In genomic region chr4:70993181-70994068, GRCh38 we compare ENCODE assay signal across 1 cellular context.
TF ChIP-seq lines count a peak whose summit lies in the region.

TSS of gene DCK (plus strand) at chr4:70993649. CDS start at chr4:70993836, 187 bp downstream.

TF ChIP-seq in HepG2, 621 proteins besides CTCF, POLR2A, EP300 and RAD21 (continued from another document and continues in another):
- TF ChIP-seq, protein P1, sequence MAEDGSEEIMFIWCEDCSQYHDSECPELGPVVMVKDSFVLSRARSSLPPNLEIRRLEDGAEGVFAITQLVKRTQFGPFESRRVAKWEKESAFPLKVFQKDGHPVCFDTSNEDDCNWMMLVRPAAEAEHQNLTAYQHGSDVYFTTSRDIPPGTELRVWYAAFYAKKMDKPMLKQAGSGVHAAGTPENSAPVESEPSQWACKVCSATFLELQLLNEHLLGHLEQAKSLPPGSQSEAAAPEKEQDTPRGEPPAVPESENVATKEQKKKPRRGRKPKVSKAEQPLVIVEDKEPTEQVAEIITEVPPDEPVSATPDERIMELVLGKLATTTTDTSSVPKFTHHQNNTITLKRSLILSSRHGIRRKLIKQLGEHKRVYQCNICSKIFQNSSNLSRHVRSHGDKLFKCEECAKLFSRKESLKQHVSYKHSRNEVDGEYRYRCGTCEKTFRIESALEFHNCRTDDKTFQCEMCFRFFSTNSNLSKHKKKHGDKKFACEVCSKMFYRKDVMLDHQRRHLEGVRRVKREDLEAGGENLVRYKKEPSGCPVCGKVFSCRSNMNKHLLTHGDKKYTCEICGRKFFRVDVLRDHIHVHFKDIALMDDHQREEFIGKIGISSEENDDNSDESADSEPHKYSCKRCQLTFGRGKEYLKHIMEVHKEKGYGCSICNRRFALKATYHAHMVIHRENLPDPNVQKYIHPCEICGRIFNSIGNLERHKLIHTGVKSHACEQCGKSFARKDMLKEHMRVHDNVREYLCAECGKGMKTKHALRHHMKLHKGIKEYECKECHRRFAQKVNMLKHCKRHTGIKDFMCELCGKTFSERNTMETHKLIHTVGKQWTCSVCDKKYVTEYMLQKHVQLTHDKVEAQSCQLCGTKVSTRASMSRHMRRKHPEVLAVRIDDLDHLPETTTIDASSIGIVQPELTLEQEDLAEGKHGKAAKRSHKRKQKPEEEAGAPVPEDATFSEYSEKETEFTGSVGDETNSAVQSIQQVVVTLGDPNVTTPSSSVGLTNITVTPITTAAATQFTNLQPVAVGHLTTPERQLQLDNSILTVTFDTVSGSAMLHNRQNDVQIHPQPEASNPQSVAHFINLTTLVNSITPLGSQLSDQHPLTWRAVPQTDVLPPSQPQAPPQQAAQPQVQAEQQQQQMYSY (CRISPR knock-in tag; IDR thresholded peaks at IDR 0.05), result 0 out of 2 replicates have a peak, but pooled peaks have one; percentile 30
- TF ChIP-seq CCDC6 (CRISPR knock-in tag; IDR thresholded peaks at IDR 0.05), result peak; percentile 90; the same call in 1 of the 2 replicates
- peak; percentile 84; the same call in 1 of the 2 replicates for TF ChIP-seq TMF1 (CRISPR knock-in tag; IDR thresholded peaks at IDR 0.05; ENCODE audit: low read depth)
- TF ChIP-seq, protein P2, sequence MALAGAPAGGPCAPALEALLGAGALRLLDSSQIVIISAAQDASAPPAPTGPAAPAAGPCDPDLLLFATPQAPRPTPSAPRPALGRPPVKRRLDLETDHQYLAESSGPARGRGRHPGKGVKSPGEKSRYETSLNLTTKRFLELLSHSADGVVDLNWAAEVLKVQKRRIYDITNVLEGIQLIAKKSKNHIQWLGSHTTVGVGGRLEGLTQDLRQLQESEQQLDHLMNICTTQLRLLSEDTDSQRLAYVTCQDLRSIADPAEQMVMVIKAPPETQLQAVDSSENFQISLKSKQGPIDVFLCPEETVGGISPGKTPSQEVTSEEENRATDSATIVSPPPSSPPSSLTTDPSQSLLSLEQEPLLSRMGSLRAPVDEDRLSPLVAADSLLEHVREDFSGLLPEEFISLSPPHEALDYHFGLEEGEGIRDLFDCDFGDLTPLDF (CRISPR knock-in tag; IDR thresholded peaks at IDR 0.05), result peak; percentile 92
- TF ChIP-seq, protein P3, sequence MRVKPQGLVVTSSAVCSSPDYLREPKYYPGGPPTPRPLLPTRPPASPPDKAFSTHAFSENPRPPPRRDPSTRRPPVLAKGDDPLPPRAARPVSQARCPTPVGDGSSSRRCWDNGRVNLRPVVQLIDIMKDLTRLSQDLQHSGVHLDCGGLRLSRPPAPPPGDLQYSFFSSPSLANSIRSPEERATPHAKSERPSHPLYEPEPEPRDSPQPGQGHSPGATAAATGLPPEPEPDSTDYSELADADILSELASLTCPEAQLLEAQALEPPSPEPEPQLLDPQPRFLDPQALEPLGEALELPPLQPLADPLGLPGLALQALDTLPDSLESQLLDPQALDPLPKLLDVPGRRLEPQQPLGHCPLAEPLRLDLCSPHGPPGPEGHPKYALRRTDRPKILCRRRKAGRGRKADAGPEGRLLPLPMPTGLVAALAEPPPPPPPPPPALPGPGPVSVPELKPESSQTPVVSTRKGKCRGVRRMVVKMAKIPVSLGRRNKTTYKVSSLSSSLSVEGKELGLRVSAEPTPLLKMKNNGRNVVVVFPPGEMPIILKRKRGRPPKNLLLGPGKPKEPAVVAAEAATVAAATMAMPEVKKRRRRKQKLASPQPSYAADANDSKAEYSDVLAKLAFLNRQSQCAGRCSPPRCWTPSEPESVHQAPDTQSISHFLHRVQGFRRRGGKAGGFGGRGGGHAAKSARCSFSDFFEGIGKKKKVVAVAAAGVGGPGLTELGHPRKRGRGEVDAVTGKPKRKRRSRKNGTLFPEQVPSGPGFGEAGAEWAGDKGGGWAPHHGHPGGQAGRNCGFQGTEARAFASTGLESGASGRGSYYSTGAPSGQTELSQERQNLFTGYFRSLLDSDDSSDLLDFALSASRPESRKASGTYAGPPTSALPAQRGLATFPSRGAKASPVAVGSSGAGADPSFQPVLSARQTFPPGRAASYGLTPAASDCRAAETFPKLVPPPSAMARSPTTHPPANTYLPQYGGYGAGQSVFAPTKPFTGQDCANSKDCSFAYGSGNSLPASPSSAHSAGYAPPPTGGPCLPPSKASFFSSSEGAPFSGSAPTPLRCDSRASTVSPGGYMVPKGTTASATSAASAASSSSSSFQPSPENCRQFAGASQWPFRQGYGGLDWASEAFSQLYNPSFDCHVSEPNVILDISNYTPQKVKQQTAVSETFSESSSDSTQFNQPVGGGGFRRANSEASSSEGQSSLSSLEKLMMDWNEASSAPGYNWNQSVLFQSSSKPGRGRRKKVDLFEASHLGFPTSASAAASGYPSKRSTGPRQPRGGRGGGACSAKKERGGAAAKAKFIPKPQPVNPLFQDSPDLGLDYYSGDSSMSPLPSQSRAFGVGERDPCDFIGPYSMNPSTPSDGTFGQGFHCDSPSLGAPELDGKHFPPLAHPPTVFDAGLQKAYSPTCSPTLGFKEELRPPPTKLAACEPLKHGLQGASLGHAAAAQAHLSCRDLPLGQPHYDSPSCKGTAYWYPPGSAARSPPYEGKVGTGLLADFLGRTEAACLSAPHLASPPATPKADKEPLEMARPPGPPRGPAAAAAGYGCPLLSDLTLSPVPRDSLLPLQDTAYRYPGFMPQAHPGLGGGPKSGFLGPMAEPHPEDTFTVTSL (CRISPR knock-in tag; IDR thresholded peaks at IDR 0.05; ENCODE audit: borderline replicate concordance), result peak; percentile 36; the same call in 1 of the 2 replicates
- peak; percentile 70 for TF ChIP-seq KMT2B (CRISPR knock-in tag; IDR thresholded peaks at IDR 0.05)
- TF ChIP-seq KDM5B (CRISPR knock-in tag; IDR thresholded peaks at IDR 0.05; ENCODE audit: borderline replicate concordance), result peak; percentile 74; the same call in 1 of the 2 replicates
- TF ChIP-seq, protein P4, sequence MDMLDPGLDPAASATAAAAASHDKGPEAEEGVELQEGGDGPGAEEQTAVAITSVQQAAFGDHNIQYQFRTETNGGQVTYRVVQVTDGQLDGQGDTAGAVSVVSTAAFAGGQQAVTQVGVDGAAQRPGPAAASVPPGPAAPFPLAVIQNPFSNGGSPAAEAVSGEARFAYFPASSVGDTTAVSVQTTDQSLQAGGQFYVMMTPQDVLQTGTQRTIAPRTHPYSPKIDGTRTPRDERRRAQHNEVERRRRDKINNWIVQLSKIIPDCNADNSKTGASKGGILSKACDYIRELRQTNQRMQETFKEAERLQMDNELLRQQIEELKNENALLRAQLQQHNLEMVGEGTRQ (IDR thresholded peaks at IDR 0.05; ENCODE audit: low read depth, low read length), result peak; percentile 88
- TF ChIP-seq, protein P4 (CRISPR knock-in tag; IDR thresholded peaks at IDR 0.05; ENCODE audit: borderline replicate concordance), result peak; percentile 88; the same call in 1 of the 2 replicates
- no peak; the same call in 1 of the 2 replicates for TF ChIP-seq MTERF4 (CRISPR knock-in tag; IDR thresholded peaks at IDR 0.05)
- TF ChIP-seq, protein P5, sequence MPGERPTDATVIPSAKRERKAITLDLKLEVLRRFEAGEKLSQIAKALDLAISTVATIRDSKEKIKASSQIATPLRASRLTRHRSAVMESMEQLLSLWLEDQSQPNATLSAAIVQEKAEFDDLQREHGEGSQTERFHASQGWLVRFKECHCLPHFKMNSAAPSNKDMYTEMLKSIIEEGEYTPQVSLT (CRISPR knock-in tag; IDR thresholded peaks at IDR 0.05; ENCODE audit: borderline replicate concordance, low read depth), result no peak; the same call in 1 of the 2 replicates
- TF ChIP-seq ZNF343 (CRISPR knock-in tag; IDR thresholded peaks at IDR 0.05), result peak; percentile 55; the same call in 1 of the 2 replicates
- TF ChIP-seq ARNT (IDR thresholded peaks at IDR 0.05), result no peak
- TF ChIP-seq, protein P6, sequence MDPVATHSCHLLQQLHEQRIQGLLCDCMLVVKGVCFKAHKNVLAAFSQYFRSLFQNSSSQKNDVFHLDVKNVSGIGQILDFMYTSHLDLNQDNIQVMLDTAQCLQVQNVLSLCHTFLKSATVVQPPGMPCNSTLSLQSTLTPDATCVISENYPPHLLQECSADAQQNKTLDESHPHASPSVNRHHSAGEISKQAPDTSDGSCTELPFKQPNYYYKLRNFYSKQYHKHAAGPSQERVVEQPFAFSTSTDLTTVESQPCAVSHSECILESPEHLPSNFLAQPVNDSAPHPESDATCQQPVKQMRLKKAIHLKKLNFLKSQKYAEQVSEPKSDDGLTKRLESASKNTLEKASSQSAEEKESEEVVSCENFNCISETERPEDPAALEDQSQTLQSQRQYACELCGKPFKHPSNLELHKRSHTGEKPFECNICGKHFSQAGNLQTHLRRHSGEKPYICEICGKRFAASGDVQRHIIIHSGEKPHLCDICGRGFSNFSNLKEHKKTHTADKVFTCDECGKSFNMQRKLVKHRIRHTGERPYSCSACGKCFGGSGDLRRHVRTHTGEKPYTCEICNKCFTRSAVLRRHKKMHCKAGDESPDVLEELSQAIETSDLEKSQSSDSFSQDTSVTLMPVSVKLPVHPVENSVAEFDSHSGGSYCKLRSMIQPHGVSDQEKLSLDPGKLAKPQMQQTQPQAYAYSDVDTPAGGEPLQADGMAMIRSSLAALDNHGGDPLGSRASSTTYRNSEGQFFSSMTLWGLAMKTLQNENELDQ (CRISPR knock-in tag; IDR thresholded peaks at IDR 0.05; ENCODE audit: borderline replicate concordance), result no peak
- 0 out of 2 replicates have a peak, but pooled peaks have one; percentile 41 for TF ChIP-seq ZNF34 (CRISPR knock-in tag; IDR thresholded peaks at IDR 0.05; ENCODE audit: borderline replicate concordance)
- TF ChIP-seq, protein P7, sequence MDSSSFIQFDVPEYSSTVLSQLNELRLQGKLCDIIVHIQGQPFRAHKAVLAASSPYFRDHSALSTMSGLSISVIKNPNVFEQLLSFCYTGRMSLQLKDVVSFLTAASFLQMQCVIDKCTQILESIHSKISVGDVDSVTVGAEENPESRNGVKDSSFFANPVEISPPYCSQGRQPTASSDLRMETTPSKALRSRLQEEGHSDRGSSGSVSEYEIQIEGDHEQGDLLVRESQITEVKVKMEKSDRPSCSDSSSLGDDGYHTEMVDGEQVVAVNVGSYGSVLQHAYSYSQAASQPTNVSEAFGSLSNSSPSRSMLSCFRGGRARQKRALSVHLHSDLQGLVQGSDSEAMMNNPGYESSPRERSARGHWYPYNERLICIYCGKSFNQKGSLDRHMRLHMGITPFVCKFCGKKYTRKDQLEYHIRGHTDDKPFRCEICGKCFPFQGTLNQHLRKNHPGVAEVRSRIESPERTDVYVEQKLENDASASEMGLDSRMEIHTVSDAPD (CRISPR knock-in tag; IDR thresholded peaks at IDR 0.05), result no peak
- no peak; the same call in 1 of the 2 replicates for TF ChIP-seq ZBTB39 (CRISPR knock-in tag; IDR thresholded peaks at IDR 0.05)
- TF ChIP-seq AKAP8 (CRISPR knock-in tag; IDR thresholded peaks at IDR 0.05), result peak; percentile 33; the same call in 1 of the 2 replicates
- 0 out of 2 replicates have a peak, but pooled peaks have one; percentile 57 for TF ChIP-seq ZNF292 (CRISPR knock-in tag; IDR thresholded peaks at IDR 0.05; ENCODE audit: borderline replicate concordance, low read depth)
- TF ChIP-seq CREM (IDR thresholded peaks at IDR 0.05), result no peak
- no peak for TF ChIP-seq CREM (CRISPR knock-in tag; IDR thresholded peaks at IDR 0.05)
- TF ChIP-seq, protein P8, sequence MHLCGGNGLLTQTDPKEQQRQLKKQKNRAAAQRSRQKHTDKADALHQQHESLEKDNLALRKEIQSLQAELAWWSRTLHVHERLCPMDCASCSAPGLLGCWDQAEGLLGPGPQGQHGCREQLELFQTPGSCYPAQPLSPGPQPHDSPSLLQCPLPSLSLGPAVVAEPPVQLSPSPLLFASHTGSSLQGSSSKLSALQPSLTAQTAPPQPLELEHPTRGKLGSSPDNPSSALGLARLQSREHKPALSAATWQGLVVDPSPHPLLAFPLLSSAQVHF (CRISPR knock-in tag; IDR thresholded peaks at IDR 0.05), result no peak
- TF ChIP-seq, protein P9, sequence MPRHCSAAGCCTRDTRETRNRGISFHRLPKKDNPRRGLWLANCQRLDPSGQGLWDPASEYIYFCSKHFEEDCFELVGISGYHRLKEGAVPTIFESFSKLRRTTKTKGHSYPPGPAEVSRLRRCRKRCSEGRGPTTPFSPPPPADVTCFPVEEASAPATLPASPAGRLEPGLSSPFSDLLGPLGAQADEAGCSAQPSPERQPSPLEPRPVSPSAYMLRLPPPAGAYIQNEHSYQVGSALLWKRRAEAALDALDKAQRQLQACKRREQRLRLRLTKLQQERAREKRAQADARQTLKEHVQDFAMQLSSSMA (CRISPR knock-in tag; IDR thresholded peaks at IDR 0.05), result peak; percentile 93
- peak; percentile 96 for TF ChIP-seq HDAC1 (CRISPR knock-in tag; IDR thresholded peaks at IDR 0.05)
- TF ChIP-seq BCL3 (CRISPR knock-in tag; IDR thresholded peaks at IDR 0.05), result 0 out of 2 replicates have a peak, but pooled peaks have one; percentile 52
- TF ChIP-seq TOE1 (CRISPR knock-in tag; IDR thresholded peaks at IDR 0.05), result no peak
- no peak for TF ChIP-seq SETDB1 (CRISPR knock-in tag; IDR thresholded peaks at IDR 0.05; ENCODE audit: borderline replicate concordance)
- TF ChIP-seq ZNF441 (CRISPR knock-in tag; IDR thresholded peaks at IDR 0.05; ENCODE audit: borderline replicate concordance), result 0 out of 2 replicates have a peak, but pooled peaks have one; percentile 10
- peak; percentile 58; the same call in 1 of the 2 replicates for TF ChIP-seq ZBTB38 (CRISPR knock-in tag; IDR thresholded peaks at IDR 0.05)
